In the genomic region with DNA sequence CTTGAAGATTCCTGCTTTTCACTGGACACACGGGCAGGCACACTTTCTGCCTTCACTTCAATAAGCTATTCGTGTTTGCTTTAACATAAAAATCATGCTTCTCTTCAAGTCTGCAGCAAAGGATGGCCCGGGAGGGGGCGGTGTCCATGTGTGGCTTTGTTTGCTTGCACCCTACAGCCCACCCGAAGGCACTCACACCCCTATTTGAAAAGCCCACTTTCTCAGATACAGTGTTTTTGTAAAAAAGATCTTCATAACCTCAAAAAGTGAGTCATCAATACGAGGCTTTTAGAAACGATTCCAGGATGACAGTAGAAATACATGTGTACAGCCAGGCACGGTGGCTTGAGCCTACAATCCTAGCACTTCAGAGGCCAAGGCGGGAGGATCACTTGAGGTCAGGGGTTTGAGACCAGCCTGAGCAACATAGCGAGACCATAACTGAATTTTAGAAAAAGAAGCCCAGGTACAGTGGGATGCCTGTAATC, we compare ENCODE assay signal across 15 cellular contexts. TPM values are rescaled to one million over a fixed set of nuclear protein-coding genes. Genes with fewer than 3 reads are reported as not detected.
A peak's percentile ranks its signal among the peaks of the same experiment; 100 is the strongest.
DNase-seq lines count a peak whose midpoint lies in the region; ATAC-seq, FAIRE-seq and TF ChIP-seq lines count a peak whose summit lies in the region.
"Had no signal": no experiment of that assay in that cellular context is flagged by ENCODE, and none has a peak within 500 bp of the region (broad histone marks: within the 10 kb centered on the region; RNA-seq: fewer than 3 reads in every experiment).

No MANE protein-coding gene starts in this region.

- H3K4me1 ChIP-seq in left ventricle myocardium inferior (peaks cover 16% of the 10 kb centered on the region), heart left ventricle (peaks cover 0 to 12% (median 2%) of the 10 kb centered on the region in 12 donors), adipocyte (ENCODE audit: control insufficient read depth, insufficient read depth, low read length) (no peaks in the 10 kb centered on the region), kidney (ENCODE audit: control insufficient read depth in 1 of 2, insufficient read depth in 1 of 2, low read depth in 1 of 2, low read length in 2 of 2) (peaks cover 0 to 9% of the 10 kb centered on the region in 2 donors), Karpas-422 (ENCODE audit: low read length) (no peaks in the 10 kb centered on the region)
- H3K4me1 ChIP-seq: breast epithelium, gastroesophageal sphincter, testis had no signal

- no peak overlapping the region for H2AFZ ChIP-seq in Karpas-422 (ENCODE audit: low read length)

- intact Hi-C loops in left ventricle myocardium inferior (cut with micrococcal nuclease), result no loop called here
- intact Hi-C loops in heart left ventricle (cut with DNase I), result no loop called here
- intact Hi-C loops in kidney (cut with DNase I), result no loop called here

- no peak for FAIRE-seq in kidney (lab: Jason Lieb, UNC)

- no peaks in the 10 kb centered on the region for H3K9me2 ChIP-seq in Karpas-422 (replicated peaks; ENCODE audit: insufficient read depth, low read length)

- H3K36me3 ChIP-seq in left ventricle myocardium inferior (no peaks in the 10 kb centered on the region), heart left ventricle (no peaks in the 10 kb centered on the region), adipocyte (ENCODE audit: control insufficient read depth, insufficient read depth, low read length, severe bottlenecking) (no peaks in the 10 kb centered on the region), kidney (ENCODE audit: control insufficient read depth in 1 of 2, insufficient read depth in 2 of 2, low read length in 2 of 2) (no peaks in the 10 kb centered on the region), Karpas-422 (ENCODE audit: insufficient read depth, low read length) (no peaks in the 10 kb centered on the region)
- H3K36me3 ChIP-seq: breast epithelium, gastroesophageal sphincter had no signal

- no peak overlapping the region for H3K27ac ChIP-seq in left ventricle myocardium inferior (replicated peaks)
- H3K27ac ChIP-seq in heart left ventricle, result no peak overlapping the region
- no peak overlapping the region for H3K27ac ChIP-seq in kidney (ENCODE audit: low read depth in 2 of 2, low read length in 2 of 2)
- no peak overlapping the region for H3K27ac ChIP-seq in Karpas-422 (ENCODE audit: low read length)
- H3K27ac ChIP-seq: breast epithelium, gastroesophageal sphincter, testis had no signal

- ATAC-seq in heart left ventricle, result no peak
- no peak for ATAC-seq in GM19035 (IDR thresholded peaks at IDR 0.05; ENCODE audit: unreplicated experiment)
- no peak for ATAC-seq in GM18505 (IDR thresholded peaks at IDR 0.05; ENCODE audit: unreplicated experiment)
- ATAC-seq: gastroesophageal sphincter, Panc1 had no signal

- DNase-seq in left ventricle myocardium inferior (peak; percentile 2), heart left ventricle (no peak), adipocyte (ENCODE audit: low read depth) (peak; percentile 36), kidney (peak; percentile 34), Karpas-422 (no peak), midbrain (lab: John Stamatoyannopoulos, UW) (no peak)
- DNase-seq: effector CD8-positive, alpha-beta T cell; NCI-H1105 treated with DMSO at 0.1 percent for 48 hours; NCI-H446 treated with DMSO at 0.1 percent for 48 hours; testis had no signal

- H4K20me1 ChIP-seq in Karpas-422 (ENCODE audit: insufficient read depth, low read depth, low read length), result no peaks in the 10 kb centered on the region

- H3K9ac ChIP-seq in adipocyte (ENCODE audit: low read length) (no peak overlapping the region), kidney (ENCODE audit: low read length in 2 of 2) (no peak overlapping the region), Karpas-422 (ENCODE audit: low read length) (no peak overlapping the region)

- TF ChIP-seq POLR2A in heart left ventricle (IDR thresholded peaks at IDR 0.05) (no peak), GM18505 (IDR thresholded peaks at IDR 0.05; ENCODE audit: borderline replicate concordance, extremely low read depth, insufficient read depth, insufficient read length) (no peak)

- no peak for TF ChIP-seq CTCF in left ventricle myocardium inferior (IDR thresholded peaks at IDR 0.05; ENCODE audit: borderline replicate concordance)
- no peak for TF ChIP-seq CTCF in heart left ventricle (IDR thresholded peaks at IDR 0.05)
- no peak for TF ChIP-seq CTCF in kidney (IDR thresholded peaks at IDR 0.05; ENCODE audit: borderline replicate concordance, extremely low read depth, insufficient read depth)

- H3K9me3 ChIP-seq in left ventricle myocardium inferior (replicated peaks) (no peaks in the 10 kb centered on the region), heart left ventricle (no peaks in the 10 kb centered on the region), adipocyte (ENCODE audit: control insufficient read depth, low read length) (no peaks in the 10 kb centered on the region), kidney (ENCODE audit: control insufficient read depth in 1 of 2, low read length in 2 of 2) (no peaks in the 10 kb centered on the region), Karpas-422 (ENCODE audit: low read length) (no peaks in the 10 kb centered on the region)
- H3K9me3 ChIP-seq: breast epithelium, gastroesophageal sphincter, testis had no signal

- H3K27me3 ChIP-seq in left ventricle myocardium inferior (ENCODE audit: low read depth), result no peaks in the 10 kb centered on the region
- H3K27me3 ChIP-seq in heart left ventricle, result no peaks in the 10 kb centered on the region
- H3K27me3 ChIP-seq in adipocyte (replicated peaks; ENCODE audit: control insufficient read depth, insufficient read depth, low read length), result peaks cover 43% of the 10 kb centered on the region
- no peaks in the 10 kb centered on the region for H3K27me3 ChIP-seq in Karpas-422 (ENCODE audit: low read length)
- H3K27me3 ChIP-seq: breast epithelium, gastroesophageal sphincter, testis had no signal

- H3K4me3 ChIP-seq in left ventricle myocardium inferior, result no peak overlapping the region
- no peak overlapping the region for H3K4me3 ChIP-seq in heart left ventricle
- no peak overlapping the region for H3K4me3 ChIP-seq in adipocyte (ENCODE audit: low read length)
- no peak overlapping the region for H3K4me3 ChIP-seq in kidney (ENCODE audit: low read length in 2 of 2)
- no peak overlapping the region for H3K4me3 ChIP-seq in Karpas-422 (ENCODE audit: low read length)
- H3K4me3 ChIP-seq: breast epithelium, gastroesophageal sphincter, testis had no signal

- WGBS in heart left ventricle, 4 donors, result 82 to 89% (median 83%) methylated on average over 10 of the region's 10 CpGs

- H3K79me2 ChIP-seq in Karpas-422 (ENCODE audit: low read length), result no peaks in the 10 kb centered on the region

- no peak overlapping the region for H3K4me2 ChIP-seq in Karpas-422 (ENCODE audit: low read depth, low read length, poor library complexity, severe bottlenecking)

RNA-seq across cellular contexts. Expression of a gene that starts 36.5 kb away (rescaled TPM):
- total RNA-seq in left ventricle myocardium inferior (29.4 TPM), heart left ventricle (10 to 100 TPM; 18.9 to 63.2 (median 40.5) TPM), kidney (47.3 TPM)
- polyA plus RNA-seq in heart left ventricle (10 to 100 TPM; 30.8 to 42.6 TPM), kidney (ENCODE audit: insufficient read depth, low read depth, low replicate concordance) (121 TPM)
- 5.0 and 6.6 TPM in 2 replicates for total RNA-seq in Karpas-422 (2014; rRNA removed; shearing (Covaris generic); ENCODE audit: low replicate concordance)

Comparison
In these comparisons a context has a peak if more than half of its experiments do, and no peak if none do; other contexts are left out.
1. DNase-seq: peak in left ventricle myocardium inferior (single experiment), adipocyte (single experiment) and kidney (single experiment); none in heart left ventricle (0 of 5), Karpas-422 (single experiment) and midbrain (single experiment).